In genomic region chr3:114499986-114500385, GRCh38 we compare ENCODE assay signal across 12 cellular contexts.
DNase-seq lines count a peak whose midpoint lies in the region; ATAC-seq and TF ChIP-seq lines count a peak whose summit lies in the region.
"Had no signal": no experiment of that assay in that cellular context is flagged by ENCODE, and none has a peak within 500 bp of the region (broad histone marks: within the 10 kb centered on the region; RNA-seq: fewer than 3 reads in every experiment).

No MANE protein-coding gene starts in this region.

- no peaks in the 10 kb centered on the region for H3K27me3 ChIP-seq in CD4-positive, alpha-beta T cell (ENCODE audit: control insufficient read depth, insufficient read depth, low read length)
- H3K27me3 ChIP-seq in MM.1S (replicated peaks; ENCODE audit: insufficient read depth, low read length) (peaks cover 76% of the 10 kb centered on the region), heart right ventricle (no peaks in the 10 kb centered on the region)
- H3K27me3 ChIP-seq: neutrophil had no signal

- WGBS in heart right ventricle, 2 donors = 85% methylated on average over 2 of the region's 2 CpGs

- H3K9me3 Mint-ChIP-seq in CD4-positive, alpha-beta T cell = no peaks in the 10 kb centered on the region

- no peak overlapping the region for H3K27ac Mint-ChIP-seq in CD4-positive, alpha-beta T cell

- peak overlapping the region; percentile 7; the same call in 1 of the 2 replicates for H3K4me2 ChIP-seq in MM.1S (ENCODE audit: low read depth, low read length)

- peaks cover 10% of the 10 kb centered on the region; the same call in 1 of the 2 replicates for H4K20me1 ChIP-seq in MM.1S (ENCODE audit: insufficient read depth, low read length)

- H3K9me2 ChIP-seq in MM.1S (replicated peaks; ENCODE audit: insufficient read depth, low read length) = no peaks in the 10 kb centered on the region

- peaks cover 12% of the 10 kb centered on the region for H3K4me1 ChIP-seq in MM.1S (ENCODE audit: low read length)
- peaks cover 0 to 62% (median 34%) of the 10 kb centered on the region in 9 donors for H3K4me1 ChIP-seq in heart right ventricle

- H3K79me2 ChIP-seq in MM.1S (ENCODE audit: low read length) = no peaks in the 10 kb centered on the region

- no peak for TF ChIP-seq CTCF in CD4-positive, alpha-beta T cell (IDR thresholded peaks at IDR 0.05)
- TF ChIP-seq CTCF in MM.1S (IDR thresholded peaks at IDR 0.05; ENCODE audit: low read length) = no peak
- no peak for TF ChIP-seq CTCF in fibroblast of mammary gland (conservative IDR thresholded peaks at IDR 0.05; ENCODE audit: control insufficient read depth, insufficient read depth, low read depth, low read length)
- TF ChIP-seq CTCF in heart right ventricle (IDR thresholded peaks at IDR 0.05) = no peak

- no peak overlapping the region for H3K27ac ChIP-seq in CD4-positive, alpha-beta T cell (ENCODE audit: low read depth, low read length)
- H3K27ac ChIP-seq in MM.1S (ENCODE audit: low read length) (no peak overlapping the region), heart right ventricle (no peak overlapping the region)
- H3K27ac ChIP-seq: neutrophil had no signal

- H3K4me1 Mint-ChIP-seq in CD4-positive, alpha-beta T cell (ENCODE audit: low read depth) = peaks cover 72% of the 10 kb centered on the region

- H3K9me3 ChIP-seq in CD4-positive, alpha-beta T cell (ENCODE audit: control insufficient read depth, low read length) = no peaks in the 10 kb centered on the region
- H3K9me3 ChIP-seq in MM.1S (replicated peaks; ENCODE audit: insufficient read depth, low read length) (no peaks in the 10 kb centered on the region), heart right ventricle (no peaks in the 10 kb centered on the region)
- H3K9me3 ChIP-seq: neutrophil had no signal

- peaks cover 7% of the 10 kb centered on the region; the same call in 1 of the 2 replicates for H3F3A ChIP-seq in MM.1S (ENCODE audit: insufficient read depth, low read length)

- H3K9ac ChIP-seq in MM.1S (ENCODE audit: low read length) = no peak overlapping the region

- peak; percentile 59 for ATAC-seq in CD4-positive, alpha-beta T cell (ENCODE audit: poor library complexity)
- ATAC-seq in GM19468 (IDR thresholded peaks at IDR 0.05; ENCODE audit: extremely low read depth, unreplicated experiment) = peak; percentile 57
- ATAC-seq in HG03108 (IDR thresholded peaks at IDR 0.05; ENCODE audit: unreplicated experiment) = no peak
- ATAC-seq in heart right ventricle = no peak
- no peak for ATAC-seq in GM18520 (IDR thresholded peaks at IDR 0.05; ENCODE audit: unreplicated experiment)

- H3K4me3 Mint-ChIP-seq in CD4-positive, alpha-beta T cell = peak overlapping the region; percentile 18

- POLR2A ChIA-PET in CD4-positive, alpha-beta T cell (lab: Charles Lee) = interaction anchor here (1.0 kb wide), 1 partner anchor 11 kb away, joined by 3 read pairs; no protein-coding TSS in a partner anchor

- H2AFZ ChIP-seq in MM.1S (ENCODE audit: low read length) = no peak overlapping the region

- H3K4me3 ChIP-seq in MM.1S (ENCODE audit: low read length) (no peak overlapping the region), fibroblast of mammary gland (ENCODE audit: control insufficient read depth, low read depth, low read length) (no peak overlapping the region), heart right ventricle (no peak overlapping the region)

- intact Hi-C loops in CD4-positive, alpha-beta T cell (cut with DNase I, micrococcal nuclease) = no loop called here
- intact Hi-C loops in heart right ventricle (cut with DNase I) = no loop called here

- CTCF ChIA-PET in CD4-positive, alpha-beta T cell (lab: Charles Lee) = no interaction called here

- H3K27me3 Mint-ChIP-seq in CD4-positive, alpha-beta T cell = no peaks in the 10 kb centered on the region

- peaks cover 4% of the 10 kb centered on the region for H3K36me3 Mint-ChIP-seq in CD4-positive, alpha-beta T cell (ENCODE audit: low read depth)

- H3K36me3 ChIP-seq in MM.1S (replicated peaks; ENCODE audit: insufficient read depth, low read length) (no peaks in the 10 kb centered on the region), heart right ventricle (peaks cover 0 to 5% (median 0%) of the 10 kb centered on the region in 9 donors)
- H3K36me3 ChIP-seq: neutrophil had no signal

- no peak for DNase-seq in CD4-positive, alpha-beta T cell
- DNase-seq in MM.1S (peak; percentile 71), fibroblast of mammary gland (ENCODE audit: low read depth) (peak; percentile 38), activated gamma-delta T cell (lab: John Stamatoyannopoulos, UW) (no peak), heart right ventricle (no peak)
- DNase-seq: activated CD8-positive, alpha-beta memory T cell treated with anti-CD3 and anti-CD28 coated beads, Interleukin-2, amount 50 U/mL, for 48 hours; DMS153; effector memory CD4-positive, alpha-beta T cell had no signal

Comparison
In these comparisons a context has a peak if more than half of its experiments do, and no peak if none do; other contexts are left out.
1. ATAC-seq: peak in CD4-positive, alpha-beta T cell (single experiment) and GM19468 (single experiment); none in HG03108 (single experiment), heart right ventricle (0 of 8) and GM18520 (single experiment).
2. DNase-seq: peak in MM.1S (single experiment) and fibroblast of mammary gland (single experiment); none in CD4-positive, alpha-beta T cell (0 of 10), activated gamma-delta T cell (single experiment) and heart right ventricle (0 of 2).